Comparison of ENCODE assay signal across 9 cellular contexts in the genomic region with DNA sequence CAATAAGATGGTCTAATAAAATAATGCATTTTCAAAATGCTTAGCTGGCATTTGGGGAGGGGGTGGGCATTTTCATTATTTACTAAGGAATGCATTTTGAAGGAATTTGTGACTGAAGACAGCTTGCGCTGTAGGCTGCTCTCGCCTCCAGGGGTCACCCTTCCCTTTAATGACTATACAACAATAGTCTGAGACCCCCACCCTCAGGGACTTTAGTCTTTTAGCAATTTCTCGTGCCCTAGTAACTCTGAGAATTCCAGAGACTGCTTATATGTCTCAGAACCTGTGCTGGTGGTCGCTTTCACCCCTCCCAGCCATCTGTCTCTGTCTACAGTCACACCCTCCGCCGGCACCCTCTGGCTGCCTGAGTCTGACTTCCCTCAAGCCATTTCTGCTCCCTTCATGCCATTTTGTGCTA.
DNase-seq lines count a peak whose midpoint lies in the region; ATAC-seq and TF ChIP-seq lines count a peak whose summit lies in the region.
"Had no signal": no experiment of that assay in that cellular context is flagged by ENCODE, and none has a peak within 500 bp of the region (broad histone marks: within the 10 kb centered on the region; RNA-seq: fewer than 3 reads in every experiment).

No MANE protein-coding gene starts in this region.

- H3K9me2 ChIP-seq in OCI-LY7 (ENCODE audit: insufficient read depth, low read length) = no peaks in the 10 kb centered on the region; the same call in 1 of the 2 replicates

- H3K9me3 ChIP-seq in left ventricle myocardium inferior (replicated peaks) (no peaks in the 10 kb centered on the region), OCI-LY7 (ENCODE audit: low read length) (no peaks in the 10 kb centered on the region), gastrocnemius medialis (no peaks in the 10 kb centered on the region)

- TF ChIP-seq CTCF in left ventricle myocardium inferior (IDR thresholded peaks at IDR 0.05; ENCODE audit: borderline replicate concordance) (peak; percentile 60), OCI-LY7 (conservative IDR thresholded peaks at IDR 0.05; ENCODE audit: low read length) (peak; percentile 75), glutamatergic neuron (IDR thresholded peaks at IDR 0.05; ENCODE audit: partially characterized antibody, unreplicated experiment) (peak; percentile 69), gastrocnemius medialis (IDR thresholded peaks at IDR 0.05 in 4 of 5, conservative IDR thresholded peaks at IDR 0.05 in 1 of 5) (no peak)

- POLR2A ChIA-PET in OCI-LY7 (lab: Charles Lee) = interaction anchor here (0.6 kb wide), 1 partner anchor 99 kb away, joined by 3 read pairs; no protein-coding TSS in a partner anchor

- H3K36me3 Mint-ChIP-seq in glutamatergic neuron (ENCODE audit: unreplicated experiment) = no peaks in the 10 kb centered on the region

- H3K27me3 ChIP-seq in left ventricle myocardium inferior (ENCODE audit: low read depth) (peaks cover 6% of the 10 kb centered on the region), gastrocnemius medialis (no peaks in the 10 kb centered on the region)

- H3K4me1 ChIP-seq in left ventricle myocardium inferior = peaks cover 15% of the 10 kb centered on the region
- peaks cover 12% of the 10 kb centered on the region for H3K4me1 ChIP-seq in OCI-LY7 (ENCODE audit: insufficient read depth, low read length, poor library complexity, severe bottlenecking)
- H3K4me1 ChIP-seq in gastrocnemius medialis = no peaks in the 10 kb centered on the region

- DNase-seq in left ventricle myocardium inferior = no peak
- no peak for DNase-seq in cardiac septum (ENCODE audit: low spot score)
- DNase-seq in OCI-LY7 (ENCODE audit: low spot score) = peak; percentile 25
- peak; percentile 65 for DNase-seq in glutamatergic neuron
- no peak for DNase-seq in SKM-1 (lab: John Stamatoyannopoulos, UW; ENCODE audit: unreplicated experiment)
- DNase-seq in gastrocnemius medialis = no peak
- DNase-seq: activated CD4-positive, alpha-beta T cell treated with anti-CD3 and anti-CD28 coated beads, Interleukin-2, amount 10 ng/mL, durations not matched to agents 7 days and 5 days had no signal

- peaks cover 3% of the 10 kb centered on the region for H3K27me3 Mint-ChIP-seq in glutamatergic neuron (ENCODE audit: unreplicated experiment)
- H3K27me3 Mint-ChIP-seq: activated CD4-positive, alpha-beta T cell treated with anti-CD3 and anti-CD28 coated beads, Interleukin-2, amount 10 ng/mL, durations not matched to agents 7 days and 5 days had no signal

- intact Hi-C loops in left ventricle myocardium inferior (cut with micrococcal nuclease) (no loop called here), cardiac septum (cut with DNase I) (no loop called here), OCI-LY7 (cut with micrococcal nuclease; ENCODE audit: unreplicated experiment) (no loop called here), gastrocnemius medialis (cut with DNase I; ENCODE audit: low total_unique reads) (no loop called here)

- CTCF ChIA-PET in OCI-LY7 (lab: Charles Lee; ENCODE audit: unreplicated experiment) = interaction anchor here (0.6 kb wide), 1 partner anchor 10 kb away, joined by 5 read pairs; no protein-coding TSS in a partner anchor

- no peaks in the 10 kb centered on the region for H4K20me1 ChIP-seq in OCI-LY7 (ENCODE audit: insufficient read depth, low read length)

- peak overlapping the region; percentile 17 for H3K4me3 Mint-ChIP-seq in glutamatergic neuron (ENCODE audit: unreplicated experiment)
- H3K4me3 Mint-ChIP-seq: activated CD4-positive, alpha-beta T cell treated with anti-CD3 and anti-CD28 coated beads, Interleukin-2, amount 10 ng/mL, durations not matched to agents 7 days and 5 days had no signal

- ATAC-seq in gastrocnemius medialis = no peak
- no peak for ATAC-seq in HG02981 (IDR thresholded peaks at IDR 0.05; ENCODE audit: unreplicated experiment)
- ATAC-seq in HG02588 (IDR thresholded peaks at IDR 0.05; ENCODE audit: unreplicated experiment) = no peak

- H3K79me2 ChIP-seq in OCI-LY7 (ENCODE audit: insufficient read depth, low read depth, low read length) = no peaks in the 10 kb centered on the region

- H3K27ac ChIP-seq in left ventricle myocardium inferior (replicated peaks) (no peak overlapping the region), OCI-LY7 (ENCODE audit: low read depth, low read length, poor library complexity, severe bottlenecking) (no peak overlapping the region), gastrocnemius medialis (no peak overlapping the region)

- H3K4me3 ChIP-seq in left ventricle myocardium inferior (no peak overlapping the region), OCI-LY7 (ENCODE audit: low read depth, low read length, poor library complexity, severe bottlenecking) (no peak overlapping the region), gastrocnemius medialis (no peak overlapping the region)

- BruUV-seq in OCI-LY7 (replicated peaks; lab: Mats Ljungman, UMichigan) = no TSS peak

- TF ChIP-seq POLR2A in gastrocnemius medialis (IDR thresholded peaks at IDR 0.05) = no peak

- H3K9me3 Mint-ChIP-seq in glutamatergic neuron (ENCODE audit: unreplicated experiment) = no peaks in the 10 kb centered on the region
- H3K9me3 Mint-ChIP-seq: activated CD4-positive, alpha-beta T cell treated with anti-CD3 and anti-CD28 coated beads, Interleukin-2, amount 10 ng/mL, durations not matched to agents 7 days and 5 days had no signal

- H3K36me3 ChIP-seq in left ventricle myocardium inferior (no peaks in the 10 kb centered on the region), OCI-LY7 (ENCODE audit: insufficient read depth, low read length) (no peaks in the 10 kb centered on the region), gastrocnemius medialis (no peaks in the 10 kb centered on the region)

- in situ Hi-C loops in gastrocnemius medialis (cut with MboI; ENCODE audit: low sequenced_read_pairs in 4 of 4) = no loop called here

- H3K27ac Mint-ChIP-seq in glutamatergic neuron (ENCODE audit: unreplicated experiment) = no peak overlapping the region
- H3K27ac Mint-ChIP-seq: activated CD4-positive, alpha-beta T cell treated with anti-CD3 and anti-CD28 coated beads, Interleukin-2, amount 10 ng/mL, durations not matched to agents 7 days and 5 days had no signal

- H2AFZ ChIP-seq in OCI-LY7 (ENCODE audit: low read length) = no peak overlapping the region

- H3K4me1 Mint-ChIP-seq in glutamatergic neuron (ENCODE audit: low read depth, unreplicated experiment) = peaks cover 18% of the 10 kb centered on the region
- H3K4me1 Mint-ChIP-seq: activated CD4-positive, alpha-beta T cell treated with anti-CD3 and anti-CD28 coated beads, Interleukin-2, amount 10 ng/mL, durations not matched to agents 7 days and 5 days had no signal

- no peak overlapping the region for H3K4me2 ChIP-seq in OCI-LY7 (ENCODE audit: low read length)

Comparison
In these comparisons a context has a peak if more than half of its experiments do, and no peak if none do; other contexts are left out.
1. DNase-seq: peak in OCI-LY7 (single experiment) and glutamatergic neuron (single experiment); none in left ventricle myocardium inferior (single experiment), cardiac septum (single experiment), SKM-1 (single experiment) and gastrocnemius medialis (0 of 2).
2. CTCF ChIP-seq: peak in left ventricle myocardium inferior (single experiment), OCI-LY7 (single experiment) and glutamatergic neuron (single experiment); none in gastrocnemius medialis (0 of 5).